Comparison of ENCODE assay signal across 16 cellular contexts in the genomic region with DNA sequence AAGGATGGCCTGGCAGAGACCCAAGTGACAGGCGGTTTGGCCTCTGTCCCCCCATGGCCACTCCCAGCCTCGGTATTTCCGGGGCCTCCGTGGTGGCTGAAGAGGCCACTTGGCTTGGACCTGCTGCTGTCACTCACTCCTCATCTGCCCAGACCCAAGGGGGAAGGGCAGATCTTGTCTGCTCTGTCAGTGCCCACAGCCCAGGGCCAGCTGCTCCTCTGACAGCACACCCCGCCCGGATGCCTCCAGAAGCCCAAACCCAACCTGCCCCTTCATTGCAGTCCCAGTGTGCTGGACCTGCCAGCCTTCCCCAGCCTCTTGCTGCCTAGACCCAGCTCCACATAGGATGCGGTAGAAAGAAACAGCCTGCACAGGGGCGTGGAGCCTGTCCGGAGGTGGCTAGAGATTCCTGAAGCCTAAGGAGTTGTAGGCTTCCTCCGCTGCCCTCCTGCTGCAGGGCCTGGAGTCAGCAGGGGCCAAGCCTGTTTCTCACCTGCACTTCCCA. TPM values are rescaled to one million over a fixed set of nuclear protein-coding genes. Genes with fewer than 3 reads are reported as not detected.
A peak's percentile ranks its signal among the peaks of the same experiment; 100 is the strongest.
DNase-seq lines count a peak whose midpoint lies in the region; ATAC-seq and TF ChIP-seq lines count a peak whose summit lies in the region.
"Had no signal": no experiment of that assay in that cellular context is flagged by ENCODE, and none has a peak within 500 bp of the region (broad histone marks: within the 10 kb centered on the region; RNA-seq: fewer than 3 reads in every experiment).

No MANE protein-coding gene starts in this region.

- H3K36me3 Mint-ChIP-seq in T-helper 17 cell (ENCODE audit: low read depth), result no peaks in the 10 kb centered on the region

- no peak for TF ChIP-seq CTCF in right atrium auricular region (IDR thresholded peaks at IDR 0.05)
- TF ChIP-seq CTCF in RWPE1 (conservative IDR thresholded peaks at IDR 0.05; ENCODE audit: low read depth), result no peak
- no peak for TF ChIP-seq CTCF in hepatocyte (IDR thresholded peaks at IDR 0.05; ENCODE audit: poor library complexity)

- WGBS in hepatocyte (ENCODE audit: low lambda C conversion rate, missing lambda C conversion rate), result 66% methylated on average over 10 of the region's 10 CpGs

- H4K20me1 ChIP-seq in hepatocyte (ENCODE audit: insufficient read depth, poor library complexity, severe bottlenecking), result no peaks in the 10 kb centered on the region

- H3K27ac Mint-ChIP-seq in T-helper 17 cell, result no peak overlapping the region

- peaks cover 5% of the 10 kb centered on the region for H3K27me3 Mint-ChIP-seq in T-helper 17 cell

- DNase-seq in left cardiac atrium, result peak; percentile 29
- no peak for DNase-seq in right atrium auricular region (ENCODE audit: low spot score)
- no peak for DNase-seq in RWPE1 (ENCODE audit: low spot score)
- no peak for DNase-seq in hepatocyte (ENCODE audit: low spot score)
- DNase-seq in left lobe of liver (ENCODE audit: low spot score), result no peak
- no peak for DNase-seq in activated gamma-delta T cell treated with Interleukin-2 at 50 U/mL for 16 hours
- no peak for DNase-seq in T-helper 17 cell
- DNase-seq: activated CD4-positive, alpha-beta T cell treated with anti-CD3 and anti-CD28 coated beads for 1 hour; activated T-cell treated with anti-CD3 and anti-CD28 coated beads for 4 hours; dermis blood vessel endothelial cell; foreskin fibroblast; MV-4-11; NCI-H69 had no signal

- CTCF ChIA-PET in RWPE1 (lab: Yijun Ruan, JAX), result interaction anchor here (0.6 to 0.9 kb wide), 2 partner anchors 98 to 1717 kb away, joined by 4 read pairs; no protein-coding TSS in a partner anchor

- H3K9ac ChIP-seq in skeletal muscle satellite cell (ENCODE audit: low read depth, low read length), result peak overlapping the region; percentile 70

- no peaks in the 10 kb centered on the region for H3K36me3 ChIP-seq in right atrium auricular region
- H3K36me3 ChIP-seq in hepatocyte (replicated peaks; ENCODE audit: insufficient read depth, low read depth), result no peaks in the 10 kb centered on the region
- no peaks in the 10 kb centered on the region for H3K36me3 ChIP-seq in skeletal muscle satellite cell (ENCODE audit: insufficient read depth, low read length)
- H3K36me3 ChIP-seq: vagina had no signal

- H3K4me2 ChIP-seq in hepatocyte (no peak overlapping the region), skeletal muscle satellite cell (ENCODE audit: low read length) (peak overlapping the region; percentile 59)

- no peak overlapping the region for H2AFZ ChIP-seq in hepatocyte

- H3K4me1 ChIP-seq in right atrium auricular region, result peaks cover 0 to 32% of the 10 kb centered on the region in 2 donors
- H3K4me1 ChIP-seq in hepatocyte (ENCODE audit: insufficient read depth), result peaks cover 16% of the 10 kb centered on the region
- H3K4me1 ChIP-seq in skeletal muscle satellite cell (ENCODE audit: control insufficient read depth, insufficient read depth, low read length), result peaks cover 41% of the 10 kb centered on the region
- H3K4me1 ChIP-seq: vagina had no signal

- no peak overlapping the region for H3K4me3 Mint-ChIP-seq in T-helper 17 cell

- no peaks in the 10 kb centered on the region for H3K9me3 ChIP-seq in right atrium auricular region
- H3K9me3 ChIP-seq in hepatocyte (ENCODE audit: low read depth), result no peaks in the 10 kb centered on the region
- H3K9me3 ChIP-seq in skeletal muscle satellite cell (replicated peaks; ENCODE audit: low read length), result no peaks in the 10 kb centered on the region
- H3K9me3 ChIP-seq in T-helper 17 cell (ENCODE audit: control insufficient read depth, low read length, poor library complexity, severe bottlenecking), result no peaks in the 10 kb centered on the region
- H3K9me3 ChIP-seq: vagina had no signal

- intact Hi-C loops in left cardiac atrium (cut with DNase I), result no loop called here

- no peaks in the 10 kb centered on the region for H3K9me2 ChIP-seq in hepatocyte (replicated peaks; ENCODE audit: insufficient read depth)

- H3K79me2 ChIP-seq in hepatocyte, result no peaks in the 10 kb centered on the region

- ATAC-seq in left cardiac atrium (peak in 1 of 2 donors; percentile 11), left lobe of liver (no peak), T-helper 17 cell (no peak)

- peaks cover 6% of the 10 kb centered on the region for H3K4me1 Mint-ChIP-seq in T-helper 17 cell

- H3K27me3 ChIP-seq in right atrium auricular region, result no peaks in the 10 kb centered on the region
- H3K27me3 ChIP-seq in hepatocyte, result no peaks in the 10 kb centered on the region
- H3K27me3 ChIP-seq in skeletal muscle satellite cell (ENCODE audit: control insufficient read depth, insufficient read depth, low read length), result no peaks in the 10 kb centered on the region
- H3K27me3 ChIP-seq: vagina had no signal

- H3K27ac ChIP-seq in right atrium auricular region (no peak overlapping the region), RWPE1 (0 out of 2 replicates have a peak overlapping the region, but pooled peaks have one; percentile 0), hepatocyte (peak overlapping the region; percentile 8)
- H3K27ac ChIP-seq: vagina had no signal

- POLR2A ChIA-PET in RWPE1 (lab: Yijun Ruan, JAX; ENCODE audit: low non-redundant PET), result interaction anchor here (0.6 kb wide), 1 partner anchor 79 kb away, joined by 3 read pairs; no protein-coding TSS in a partner anchor

- H3K4me3 ChIP-seq in right atrium auricular region (no peak overlapping the region), hepatocyte (no peak overlapping the region), skeletal muscle satellite cell (ENCODE audit: low read length) (no peak overlapping the region)
- H3K4me3 ChIP-seq: SK-N-MC, vagina had no signal

RNA-seq across cellular contexts. Expression of a gene that starts 52.0 kb away (rescaled TPM):
- total RNA-seq in left cardiac atrium (10 to 100 TPM; 19.4 to 24.5 TPM), right atrium auricular region (10 to 100 TPM; 26.9 to 32.2 TPM), hepatocyte (57.6 and 66.5 TPM in 2 replicates), left lobe of liver (12.0 TPM), T-helper 17 cell (1 to 10 TPM; 4.5 to 6.4 TPM)
- 74.4 and 74.9 TPM in 2 replicates for polyA plus RNA-seq in hepatocyte
- total RNA-seq in skeletal muscle satellite cell (2012; rRNA removed), result 10.7 and 11.7 TPM in 2 replicates

Comparison
In these comparisons a context has a peak if more than half of its experiments do, and no peak if none do; other contexts are left out.
1. H3K27ac ChIP-seq: peak in RWPE1 (single experiment) and hepatocyte (single experiment); none in right atrium auricular region (0 of 2).